Comparison of ENCODE assay signal across 11 cellular contexts in genomic region chr2:66437055-66437454, GRCh38. TPM values are rescaled to one million over a fixed set of nuclear protein-coding genes. Genes with fewer than 3 reads are reported as not detected.
DNase-seq lines count a peak whose midpoint lies in the region; ATAC-seq, FAIRE-seq and TF ChIP-seq lines count a peak whose summit lies in the region.
"Had no signal": no experiment of that assay in that cellular context is flagged by ENCODE, and none has a peak within 500 bp of the region (broad histone marks: within the 10 kb centered on the region; RNA-seq: fewer than 3 reads in every experiment).

No MANE protein-coding gene starts in this region.

- DNase-seq in HEK293T (ENCODE audit: extremely low spot score): no peak
- DNase-seq in astrocyte of the spinal cord (ENCODE audit: low read depth, low spot score): peak; percentile 54
- no peak for DNase-seq in keratinocyte (ENCODE audit: low read depth, low spot score)
- DNase-seq in stimulated activated CD4-positive, alpha-beta T cell treated with anti-CD3 and anti-CD28 coated beads, Interleukin-4, amount 100 ng/mL, for 1 hour: no peak
- DNase-seq: activated CD8-positive, alpha-beta T cell treated with anti-CD3 and anti-CD28 coated beads, Interleukin-2, amount 10 ng/mL, durations not matched to agents 7 days and 5 days; OCI-M1 had no signal

- peak overlapping the region; percentile 62 for H3K4me3 ChIP-seq in astrocyte of the spinal cord (ENCODE audit: low read depth, low read length)
- peak overlapping the region; percentile 29 to 99 (median 82) for H3K4me3 ChIP-seq in keratinocyte (ENCODE audit: control insufficient read depth in 2 of 3, extremely low read depth in 1 of 3, insufficient read depth in 2 of 3, low read depth in 1 of 3, low read length in 3 of 3)
- H3K4me3 ChIP-seq in skin epidermis: peak overlapping the region in 6 of 7 experiments; percentile 12 to 63 (median 34)

- no peak for FAIRE-seq in keratinocyte (lab: Jason Lieb, UNC)

- H3K9me3 ChIP-seq in keratinocyte (ENCODE audit: control insufficient read depth, low read depth, low read length): no peaks in the 10 kb centered on the region

- ATAC-seq in HG03442 (IDR thresholded peaks at IDR 0.05; ENCODE audit: unreplicated experiment): no peak
- ATAC-seq in GM18868 (IDR thresholded peaks at IDR 0.05; ENCODE audit: unreplicated experiment): no peak
- no peak for ATAC-seq in HG02759 (IDR thresholded peaks at IDR 0.05; ENCODE audit: unreplicated experiment)
- ATAC-seq: activated CD8-positive, alpha-beta T cell treated with anti-CD3 and anti-CD28 coated beads, Interleukin-2, amount 10 ng/mL, durations not matched to agents 7 days and 5 days; sciatic nerve had no signal

- TF ChIP-seq CTCF in astrocyte of the spinal cord (IDR thresholded peaks at IDR 0.05; ENCODE audit: low read depth, low read length): no peak
- no peak for TF ChIP-seq CTCF in keratinocyte (optimal IDR thresholded peaks at IDR 0.05 in 1 of 3, IDR thresholded peaks at IDR 0.05 in 1 of 3, conservative IDR thresholded peaks at IDR 0.05 in 1 of 3; ENCODE audit: extremely low read depth in 1 of 3, insufficient read depth in 2 of 3, low read length in 3 of 3)

- H3K27ac ChIP-seq in keratinocyte (ENCODE audit: control insufficient read depth, insufficient read depth, low read length): peak overlapping the region; percentile 52
- H3K27ac ChIP-seq in skin epidermis: peak overlapping the region in 16 of 21 experiments; percentile 17 to 94 (median 81)

- peaks cover 2% of the 10 kb centered on the region for H3K79me2 ChIP-seq in keratinocyte (ENCODE audit: control insufficient read depth, insufficient read depth, low read length)

- dilution Hi-C loops in keratinocyte (cut with MboI; ENCODE audit: extremely low pct_ligation_motif_present, low sequenced_read_pairs): no loop called here

- POLR2A ChIA-PET in HEK293T (lab: Yijun Ruan, JAX): interaction anchor here (0.8 to 4.0 kb wide), 3 partner anchors 71 to 140 kb away, joined by 3 to 38 read pairs (median 3); no protein-coding TSS in a partner anchor

- H3K4me2 ChIP-seq in keratinocyte (ENCODE audit: control insufficient read depth, extremely low read depth, insufficient read depth, low read depth, low read length): peak overlapping the region; percentile 90

- no peaks in the 10 kb centered on the region for H3K36me3 ChIP-seq in keratinocyte (ENCODE audit: control insufficient read depth in 2 of 2, extremely low read depth in 1 of 2, insufficient read depth in 2 of 2, low read length in 2 of 2)

- CTCF ChIA-PET in HEK293T (lab: Yijun Ruan, JAX): interaction anchor here (2.4 kb wide), 1 partner anchor 138 kb away, joined by 10 read pairs; no protein-coding TSS in a partner anchor

- no peaks in the 10 kb centered on the region for H3K9me1 ChIP-seq in keratinocyte (ENCODE audit: control insufficient read depth, extremely low read depth, insufficient read depth, low read length)

- peak overlapping the region; percentile 84 for H2AFZ ChIP-seq in keratinocyte (ENCODE audit: control insufficient read depth, low read length)

- H3K4me1 ChIP-seq in keratinocyte (ENCODE audit: control insufficient read depth, extremely low read depth, insufficient read depth, low read length): peaks cover 10% of the 10 kb centered on the region

- in situ Hi-C loops in astrocyte of the spinal cord (cut with HindIII; ENCODE audit: low sequenced_read_pairs): loop anchor here (25.0 kb wide), 1 partner anchor 125 kb away; no protein-coding TSS in a partner anchor

- H3K27me3 ChIP-seq in keratinocyte (ENCODE audit: control insufficient read depth, extremely low read depth, insufficient read depth, low read length): no peaks in the 10 kb centered on the region

- peak overlapping the region; percentile 48 for H3K9ac ChIP-seq in keratinocyte (ENCODE audit: control insufficient read depth, extremely low read depth, insufficient read depth, low read length)

- H4K20me1 ChIP-seq in keratinocyte (ENCODE audit: control insufficient read depth, extremely low read depth, insufficient read depth, low read length): no peaks in the 10 kb centered on the region

TF ChIP-seq in HEK293T, 16 proteins besides CTCF, POLR2A, EP300 and RAD21:
- TF ChIP-seq FOXM1 (IDR thresholded peaks at IDR 0.05; ENCODE audit: borderline replicate concordance) (no peak), CTBP1 (IDR thresholded peaks at IDR 0.05; ENCODE audit: borderline replicate concordance) (no peak), FOXK2 (IDR thresholded peaks at IDR 0.05) (no peak), FOXA1 (IDR thresholded peaks at IDR 0.05) (no peak), ZNF384 (IDR thresholded peaks at IDR 0.05) (peak; percentile 78), NFRKB (IDR thresholded peaks at IDR 0.05) (no peak), ELF4 (IDR thresholded peaks at IDR 0.05) (no peak), TARDBP (IDR thresholded peaks at IDR 0.05) (no peak), BHLHE40 (IDR thresholded peaks at IDR 0.05; ENCODE audit: borderline replicate concordance) (no peak), LEF1 (IDR thresholded peaks at IDR 0.05; ENCODE audit: borderline replicate concordance) (no peak), HDGF (IDR thresholded peaks at IDR 0.05; ENCODE audit: borderline replicate concordance) (no peak), L3MBTL2 (conservative IDR thresholded peaks at IDR 0.05) (peak; percentile 16; the same call in 1 of the 2 replicates)

RNA-seq across cellular contexts. Expression of gene MEIS1, which starts 2.1 kb away (rescaled TPM):
- polyA plus RNA-seq in keratinocyte: 2.2 to 4.4 TPM (median 3.1 TPM) in 3 replicates
- 5.3 TPM for polyA plus RNA-seq in keratinocyte (2011; ENCODE audit: low read depth)
- polyA plus RNA-seq in keratinocyte (2011; cell fraction: cytosol; rRNA removed): 1.3 and 2.3 TPM in 2 replicates
- polyA plus RNA-seq in keratinocyte (2011; cell fraction: nucleus; rRNA removed): 4.9 and 6.2 TPM in 2 replicates
- polyA plus RNA-seq in keratinocyte (2012; ENCODE audit: low replicate concordance): 2.4 and 2.8 TPM in 2 replicates
- 6.7 to 17.9 TPM (median 7.1 TPM) in 3 replicates for polyA minus RNA-seq in keratinocyte
- polyA minus RNA-seq in keratinocyte (2011; cell fraction: cytosol; rRNA and poly(A)+ RNA removed): 8.6 TPM
- 5.3 and 7.4 TPM in 2 replicates for polyA minus RNA-seq in keratinocyte (2011; cell fraction: nucleus; rRNA and poly(A)+ RNA removed)
